Comparison of ENCODE assay signal across 8 cellular contexts in genomic region chr3:194344012-194344411, GRCh38. TPM values are rescaled to one million over a fixed set of nuclear protein-coding genes. Genes with fewer than 3 reads are reported as not detected.
DNase-seq lines count a peak whose midpoint lies in the region; ATAC-seq and TF ChIP-seq lines count a peak whose summit lies in the region.

No MANE protein-coding gene starts in this region.

- TF ChIP-seq CTCF in GM12873 (IDR thresholded peaks at IDR 0.05; ENCODE audit: insufficient read depth, low read depth, low read length, missing control alignments) = peak; percentile 96
- peak; percentile 98 for TF ChIP-seq CTCF in VCaP (conservative IDR thresholded peaks at IDR 0.05)
- TF ChIP-seq CTCF in brain microvascular endothelial cell (IDR thresholded peaks at IDR 0.05; ENCODE audit: low read depth, low read length, missing control alignments) = peak; percentile 98
- TF ChIP-seq CTCF in kidney epithelial cell (IDR thresholded peaks at IDR 0.05; ENCODE audit: insufficient read depth, low read length, poor library complexity, severe bottlenecking) = peak; percentile 96

- in situ Hi-C loops in brain microvascular endothelial cell (cut with HindIII; ENCODE audit: low pct_ligation_motif_present, low sequenced_read_pairs) = no loop called here

- H3K36me3 ChIP-seq in brain microvascular endothelial cell (replicated peaks) = no peaks in the 10 kb centered on the region
- H3K36me3 ChIP-seq in kidney epithelial cell (ENCODE audit: control insufficient read depth, insufficient read depth, low read length) = no peaks in the 10 kb centered on the region

- DNase-seq in A172 (ENCODE audit: low spot score) (peak; percentile 58), MV-4-11 (lab: John Stamatoyannopoulos, UW) (peak; percentile 34), brain microvascular endothelial cell (peak; percentile 58), kidney epithelial cell (ENCODE audit: low read depth) (no peak)
- peak; percentile 48 for DNase-seq in stimulated activated CD4-positive, alpha-beta T cell treated with anti-CD3 and anti-CD28 coated beads, Interleukin-2, amount 100 ng/mL, for 4 hours (ENCODE audit: low read depth)

- H3K27ac ChIP-seq in VCaP (no peak overlapping the region), brain microvascular endothelial cell (no peak overlapping the region)

- H3K27me3 ChIP-seq in brain microvascular endothelial cell (replicated peaks) (peaks cover 8% of the 10 kb centered on the region), kidney epithelial cell (ENCODE audit: control insufficient read depth, insufficient read depth, low read length) (peaks cover 9% of the 10 kb centered on the region)

- H3K4me3 ChIP-seq in brain microvascular endothelial cell (ENCODE audit: low read depth, low read length) (no peak overlapping the region), kidney epithelial cell (ENCODE audit: low read depth, low read length) (no peak overlapping the region)

- ATAC-seq in GM21723 (IDR thresholded peaks at IDR 0.05; ENCODE audit: unreplicated experiment) = no peak

RNA-seq across cellular contexts. Expression of gene CPN2, which starts 7.1 kb away (rescaled TPM):
- 0.10 TPM in 1 of 2 replicates, not detected in the other for total RNA-seq in A172 (2014; rRNA removed; shearing (Covaris generic))
- total RNA-seq in kidney epithelial cell = not detected in 2 replicates

RNA-seq across cellular contexts. Expression of gene LRRC15, which starts 25.5 kb away (rescaled TPM):
- 33.3 and 47.7 TPM in 2 replicates for total RNA-seq in A172 (2014; rRNA removed; shearing (Covaris generic))
- total RNA-seq in kidney epithelial cell = not detected in 2 replicates

RNA-seq across cellular contexts. Expression of gene GP5, which starts 55.1 kb away (rescaled TPM):
- total RNA-seq in A172 (2014; rRNA removed; shearing (Covaris generic)) = 0.02 and 0.10 TPM in 2 replicates
- total RNA-seq in kidney epithelial cell = 0.07 and 0.42 TPM in 2 replicates

Comparison
In these comparisons a context has a peak if more than half of its experiments do, and no peak if none do; other contexts are left out.
1. RNA of gene LRRC15, which starts 25.5 kb away (total RNA-seq): 33.3 to 47.7 TPM in A172; not detected in kidney epithelial cell; every median in the first group is over 10 times any median in the second.
2. Peak in every context shown above with its lines, with median percentiles within 50 percentile points of each other: CTCF ChIP-seq.